1 cellular context compared by ENCODE assay signal in the genomic region with DNA sequence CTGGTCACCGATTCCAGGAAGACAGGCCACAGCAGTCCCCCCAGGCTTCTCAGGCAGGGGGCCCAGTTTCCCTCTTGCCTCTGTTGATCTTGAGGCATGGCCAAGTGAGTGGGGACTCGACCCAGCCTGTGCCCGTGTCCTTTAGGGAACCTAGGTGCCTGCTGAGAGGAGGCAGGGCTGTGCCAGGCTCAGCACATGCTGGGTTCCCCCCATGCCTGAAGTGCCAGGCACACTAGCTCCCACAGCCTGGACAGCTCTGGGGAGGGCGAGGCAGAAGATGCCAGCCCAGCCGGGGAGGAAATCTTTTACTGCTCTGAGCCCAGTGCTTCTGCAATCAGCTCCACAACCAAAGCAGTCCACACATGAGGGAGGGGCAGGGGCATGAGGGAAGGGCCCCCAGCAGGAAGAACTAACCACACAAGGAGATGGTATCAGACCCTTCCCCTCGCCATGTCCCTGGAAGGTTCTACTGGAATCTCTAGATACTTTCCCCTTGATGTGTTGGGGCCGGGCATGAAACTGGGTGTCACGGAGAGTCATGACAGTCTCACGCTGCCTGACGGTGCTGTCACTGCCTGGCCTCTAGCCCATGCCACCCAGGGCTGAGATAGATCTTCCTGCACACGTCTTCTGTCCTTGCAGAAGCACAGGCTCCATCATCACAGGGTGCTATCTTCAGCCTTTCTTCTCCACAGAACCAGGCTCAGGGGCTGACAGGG.
TF ChIP-seq lines count a peak whose summit lies in the region.

No MANE protein-coding gene starts in this region.

TF ChIP-seq in GM23338, 12 proteins besides CTCF, POLR2A, EP300 and RAD21 (continued from another document):
- TF ChIP-seq, protein P1, sequence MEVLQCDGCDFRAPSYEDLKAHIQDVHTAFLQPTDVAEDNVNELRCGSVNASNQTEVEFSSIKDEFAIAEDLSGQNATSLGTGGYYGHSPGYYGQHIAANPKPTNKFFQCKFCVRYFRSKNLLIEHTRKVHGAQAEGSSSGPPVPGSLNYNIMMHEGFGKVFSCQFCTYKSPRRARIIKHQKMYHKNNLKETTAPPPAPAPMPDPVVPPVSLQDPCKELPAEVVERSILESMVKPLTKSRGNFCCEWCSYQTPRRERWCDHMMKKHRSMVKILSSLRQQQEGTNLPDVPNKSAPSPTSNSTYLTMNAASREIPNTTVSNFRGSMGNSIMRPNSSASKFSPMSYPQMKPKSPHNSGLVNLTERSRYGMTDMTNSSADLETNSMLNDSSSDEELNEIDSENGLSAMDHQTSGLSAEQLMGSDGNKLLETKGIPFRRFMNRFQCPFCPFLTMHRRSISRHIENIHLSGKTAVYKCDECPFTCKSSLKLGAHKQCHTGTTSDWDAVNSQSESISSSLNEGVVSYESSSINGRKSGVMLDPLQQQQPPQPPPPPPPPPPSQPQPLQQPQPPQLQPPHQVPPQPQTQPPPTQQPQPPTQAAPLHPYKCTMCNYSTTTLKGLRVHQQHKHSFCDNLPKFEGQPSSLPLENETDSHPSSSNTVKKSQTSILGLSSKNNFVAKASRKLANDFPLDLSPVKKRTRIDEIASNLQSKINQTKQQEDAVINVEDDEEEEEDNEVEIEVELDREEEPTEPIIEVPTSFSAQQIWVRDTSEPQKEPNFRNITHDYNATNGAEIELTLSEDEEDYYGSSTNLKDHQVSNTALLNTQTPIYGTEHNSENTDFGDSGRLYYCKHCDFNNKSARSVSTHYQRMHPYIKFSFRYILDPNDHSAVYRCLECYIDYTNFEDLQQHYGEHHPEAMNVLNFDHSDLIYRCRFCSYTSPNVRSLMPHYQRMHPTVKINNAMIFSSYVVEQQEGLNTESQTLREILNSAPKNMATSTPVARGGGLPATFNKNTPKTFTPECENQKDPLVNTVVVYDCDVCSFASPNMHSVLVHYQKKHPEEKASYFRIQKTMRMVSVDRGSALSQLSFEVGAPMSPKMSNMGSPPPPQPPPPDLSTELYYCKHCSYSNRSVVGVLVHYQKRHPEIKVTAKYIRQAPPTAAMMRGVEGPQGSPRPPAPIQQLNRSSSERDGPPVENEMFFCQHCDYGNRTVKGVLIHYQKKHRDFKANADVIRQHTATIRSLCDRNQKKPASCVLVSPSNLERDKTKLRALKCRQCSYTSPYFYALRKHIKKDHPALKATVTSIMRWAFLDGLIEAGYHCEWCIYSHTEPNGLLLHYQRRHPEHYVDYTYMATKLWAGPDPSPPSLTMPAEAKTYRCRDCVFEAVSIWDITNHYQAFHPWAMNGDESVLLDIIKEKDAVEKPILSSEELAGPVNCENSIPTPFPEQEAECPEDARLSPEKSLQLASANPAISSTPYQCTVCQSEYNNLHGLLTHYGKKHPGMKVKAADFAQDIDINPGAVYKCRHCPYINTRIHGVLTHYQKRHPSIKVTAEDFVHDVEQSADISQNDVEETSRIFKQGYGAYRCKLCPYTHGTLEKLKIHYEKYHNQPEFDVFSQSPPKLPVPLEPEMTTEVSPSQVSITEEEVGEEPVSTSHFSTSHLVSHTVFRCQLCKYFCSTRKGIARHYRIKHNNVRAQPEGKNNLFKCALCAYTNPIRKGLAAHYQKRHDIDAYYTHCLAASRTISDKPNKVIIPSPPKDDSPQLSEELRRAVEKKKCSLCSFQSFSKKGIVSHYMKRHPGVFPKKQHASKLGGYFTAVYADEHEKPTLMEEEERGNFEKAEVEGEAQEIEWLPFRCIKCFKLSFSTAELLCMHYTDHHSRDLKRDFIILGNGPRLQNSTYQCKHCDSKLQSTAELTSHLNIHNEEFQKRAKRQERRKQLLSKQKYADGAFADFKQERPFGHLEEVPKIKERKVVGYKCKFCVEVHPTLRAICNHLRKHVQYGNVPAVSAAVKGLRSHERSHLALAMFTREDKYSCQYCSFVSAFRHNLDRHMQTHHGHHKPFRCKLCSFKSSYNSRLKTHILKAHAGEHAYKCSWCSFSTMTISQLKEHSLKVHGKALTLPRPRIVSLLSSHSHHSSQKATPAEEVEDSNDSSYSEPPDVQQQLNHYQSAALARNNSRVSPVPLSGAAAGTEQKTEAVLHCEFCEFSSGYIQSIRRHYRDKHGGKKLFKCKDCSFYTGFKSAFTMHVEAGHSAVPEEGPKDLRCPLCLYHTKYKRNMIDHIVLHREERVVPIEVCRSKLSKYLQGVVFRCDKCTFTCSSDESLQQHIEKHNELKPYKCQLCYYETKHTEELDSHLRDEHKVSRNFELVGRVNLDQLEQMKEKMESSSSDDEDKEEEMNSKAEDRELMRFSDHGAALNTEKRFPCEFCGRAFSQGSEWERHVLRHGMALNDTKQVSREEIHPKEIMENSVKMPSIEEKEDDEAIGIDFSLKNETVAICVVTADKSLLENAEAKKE (CRISPR knock-in tag; IDR thresholded peaks at IDR 0.05): no peak
- TF ChIP-seq STAT1 (IDR thresholded peaks at IDR 0.05; ENCODE audit: unreplicated experiment) (no peak), ZNF114 (CRISPR knock-in tag; IDR thresholded peaks at IDR 0.05) (no peak)
